Comparison of ENCODE assay signal across 8 cellular contexts in genomic region chr1:101520302-101520701, GRCh38.
DNase-seq lines count a peak whose midpoint lies in the region; ATAC-seq, FAIRE-seq and TF ChIP-seq lines count a peak whose summit lies in the region.

No MANE protein-coding gene starts in this region.

- H3K27ac ChIP-seq in HepG2 (ENCODE audit: extremely low read length, insufficient read depth, low read length), result no peak overlapping the region

- no peaks in the 10 kb centered on the region for H3K4me1 ChIP-seq in HepG2 (ENCODE audit: insufficient read depth, low read length)

- no peaks in the 10 kb centered on the region for H3K9me3 ChIP-seq in HepG2 (ENCODE audit: low read length)

- H3K27me3 Mint-ChIP-seq in activated CD4-positive, alpha-beta memory T cell treated with anti-CD3 and anti-CD28 coated beads for 36 hours, result peaks cover 3% of the 10 kb centered on the region
- H3K27me3 Mint-ChIP-seq in activated CD4-positive, alpha-beta memory T cell treated with anti-CD3 and anti-CD28 coated beads, Interleukin-2, amount 10 ng/mL, durations not matched to agents 7 days and 5 days, result peaks cover 20% of the 10 kb centered on the region

- 1% methylated on average over 4 of the region's 4 CpGs for WGBS in HepG2 (ENCODE audit: low lambda C conversion rate)

- no peak for TF ChIP-seq EP300 in HepG2 (IDR thresholded peaks at IDR 0.05; ENCODE audit: low read depth in 2 of 2, low read length in 2 of 2)
- TF ChIP-seq EP300 in HepG2 (CRISPR knock-in tag; IDR thresholded peaks at IDR 0.05; ENCODE audit: borderline replicate concordance), result no peak

- in situ Hi-C loops in HepG2 (cut with HindIII; ENCODE audit: extremely low pct_ligation_motif_present, low pct_unique_long_range_greater_than_20kb), result loop anchor here (25.0 kb wide), 3 partner anchors 917 to 1942 kb away; no protein-coding TSS in a partner anchor

- no peak overlapping the region for H2AFZ ChIP-seq in HepG2 (ENCODE audit: low read length)

- H3K36me3 ChIP-seq in bronchial epithelial cell (ENCODE audit: control insufficient read depth, insufficient read depth, low read length) (no peaks in the 10 kb centered on the region), HepG2 (replicated peaks in 1 of 2; ENCODE audit: control insufficient read depth in 1 of 2, insufficient read depth in 2 of 2, low read length in 2 of 2) (no peaks in the 10 kb centered on the region)

- no peak for FAIRE-seq in bronchial epithelial cell (lab: Jason Lieb, UNC)
- FAIRE-seq in HepG2 (lab: Jason Lieb, UNC), result peak; percentile 62

- DNase-seq in activated CD4-positive, alpha-beta memory T cell treated with anti-CD3 and anti-CD28 coated beads for 36 hours, result peak; percentile 13
- DNase-seq in activated CD4-positive, alpha-beta memory T cell treated with anti-CD3 and anti-CD28 coated beads, Interleukin-2, amount 10 ng/mL, durations not matched to agents 7 days and 5 days, result no peak
- DNase-seq in NCI-H526 (lab: John Stamatoyannopoulos, UW) (peak; percentile 12 to 69), bronchial epithelial cell (ENCODE audit: low read depth) (peak; percentile 43), HepG2 (ENCODE audit: low spot score) (peak; percentile 27), mucosa of gallbladder (ENCODE audit: low spot score) (no peak)

- BruUV-seq in HepG2 (replicated peaks; lab: Mats Ljungman, UMichigan), result no TSS peak

- H3K4me3 Mint-ChIP-seq in activated CD4-positive, alpha-beta memory T cell treated with anti-CD3 and anti-CD28 coated beads for 36 hours, result no peak overlapping the region
- no peak overlapping the region for H3K4me3 Mint-ChIP-seq in activated CD4-positive, alpha-beta memory T cell treated with anti-CD3 and anti-CD28 coated beads, Interleukin-2, amount 10 ng/mL, durations not matched to agents 7 days and 5 days

- TF ChIP-seq CTCF in bronchial epithelial cell (IDR thresholded peaks at IDR 0.05; ENCODE audit: insufficient read depth, low read length, severe bottlenecking) (peak; percentile 63), HepG2 (CRISPR knock-in tag; IDR thresholded peaks at IDR 0.05) (peak; percentile 75)

- peaks cover 5% of the 10 kb centered on the region for H3K4me1 Mint-ChIP-seq in activated CD4-positive, alpha-beta memory T cell treated with anti-CD3 and anti-CD28 coated beads for 36 hours (ENCODE audit: low read depth)
- H3K4me1 Mint-ChIP-seq in activated CD4-positive, alpha-beta memory T cell treated with anti-CD3 and anti-CD28 coated beads, Interleukin-2, amount 10 ng/mL, durations not matched to agents 7 days and 5 days, result peaks cover 6% of the 10 kb centered on the region

- H3K4me2 ChIP-seq in HepG2 (ENCODE audit: low read depth, low read length), result no peak overlapping the region

- ATAC-seq in GM19452 (IDR thresholded peaks at IDR 0.05; ENCODE audit: unreplicated experiment) (peak; percentile 92), HG03354 (IDR thresholded peaks at IDR 0.05; ENCODE audit: poor library complexity, severe bottlenecking, unreplicated experiment) (peak; percentile 92), HepG2 (peak; percentile 86)

- no peaks in the 10 kb centered on the region for H3K79me2 ChIP-seq in HepG2 (ENCODE audit: insufficient read depth, low read length)

- H3K9me3 Mint-ChIP-seq in activated CD4-positive, alpha-beta memory T cell treated with anti-CD3 and anti-CD28 coated beads for 36 hours, result peaks cover 10% of the 10 kb centered on the region
- no peaks in the 10 kb centered on the region for H3K9me3 Mint-ChIP-seq in activated CD4-positive, alpha-beta memory T cell treated with anti-CD3 and anti-CD28 coated beads, Interleukin-2, amount 10 ng/mL, durations not matched to agents 7 days and 5 days

- no peak overlapping the region for H3K4me3 ChIP-seq in bronchial epithelial cell (ENCODE audit: low read depth, low read length)
- no peak overlapping the region for H3K4me3 ChIP-seq in HepG2 (replicated peaks in 1 of 3; ENCODE audit: insufficient read depth in 1 of 3, low read depth in 2 of 3, low read length in 3 of 3)

- no peak overlapping the region for H3K9ac ChIP-seq in HepG2 (ENCODE audit: insufficient read depth, low read depth, low read length)

- H3K27ac Mint-ChIP-seq in activated CD4-positive, alpha-beta memory T cell treated with anti-CD3 and anti-CD28 coated beads for 36 hours, result no peak overlapping the region
- H3K27ac Mint-ChIP-seq in activated CD4-positive, alpha-beta memory T cell treated with anti-CD3 and anti-CD28 coated beads, Interleukin-2, amount 10 ng/mL, durations not matched to agents 7 days and 5 days, result no peak overlapping the region

- CTCF ChIA-PET in activated CD4-positive, alpha-beta memory T cell treated with anti-CD3 and anti-CD28 coated beads for 36 hours (lab: Charles Lee), result interaction anchor here (0.7 to 3.9 kb wide), 16 partner anchors 8 to 1994 kb away, joined by 3 to 27 read pairs (median 4); no protein-coding TSS in a partner anchor
- CTCF ChIA-PET in activated CD4-positive, alpha-beta memory T cell treated with anti-CD3 and anti-CD28 coated beads, Interleukin-2, amount 10 ng/mL, durations not matched to agents 7 days and 5 days (lab: Charles Lee), result interaction anchor here (0.6 to 3.2 kb wide), 12 partner anchors 10 to 1941 kb away, joined by 3 to 30 read pairs (median 4); no protein-coding TSS in a partner anchor
- CTCF ChIA-PET in HepG2 (lab: Yijun Ruan, JAX; ENCODE audit: low intra/inter-chr PET ratio, low total read pairs), result interaction anchor here (1.3 to 1.7 kb wide), 3 partner anchors 47 to 1995 kb away, joined by 4 to 9 read pairs (median 5); no protein-coding TSS in a partner anchor

- POLR2A ChIA-PET in activated CD4-positive, alpha-beta memory T cell treated with anti-CD3 and anti-CD28 coated beads for 36 hours (lab: Charles Lee), result no interaction called here
- POLR2A ChIA-PET in activated CD4-positive, alpha-beta memory T cell treated with anti-CD3 and anti-CD28 coated beads, Interleukin-2, amount 10 ng/mL, durations not matched to agents 7 days and 5 days (lab: Charles Lee), result no interaction called here
- POLR2A ChIA-PET in HepG2 (lab: Yijun Ruan, JAX), result no interaction called here

- H4K20me1 ChIP-seq in HepG2 (ENCODE audit: insufficient read depth, low read length), result no peaks in the 10 kb centered on the region

- H3K27me3 ChIP-seq in bronchial epithelial cell (ENCODE audit: control insufficient read depth, insufficient read depth, low read length), result no peaks in the 10 kb centered on the region
- H3K27me3 ChIP-seq in HepG2 (ENCODE audit: control insufficient read depth in 1 of 2, insufficient read depth in 2 of 2, low read length in 2 of 2), result no peaks in the 10 kb centered on the region

- no peak for TF ChIP-seq POLR2A in HepG2 (IDR thresholded peaks at IDR 0.05; ENCODE audit: insufficient read depth in 1 of 2, low read depth in 2 of 2, low read length in 2 of 2)

- no peaks in the 10 kb centered on the region for H3K36me3 Mint-ChIP-seq in activated CD4-positive, alpha-beta memory T cell treated with anti-CD3 and anti-CD28 coated beads for 36 hours
- H3K36me3 Mint-ChIP-seq in activated CD4-positive, alpha-beta memory T cell treated with anti-CD3 and anti-CD28 coated beads, Interleukin-2, amount 10 ng/mL, durations not matched to agents 7 days and 5 days (ENCODE audit: low read depth), result no peaks in the 10 kb centered on the region

- TF ChIP-seq RAD21 in HepG2 (CRISPR knock-in tag; IDR thresholded peaks at IDR 0.05), result peak; percentile 14; the same call in 1 of the 2 replicates

- intact Hi-C loops in activated CD4-positive, alpha-beta memory T cell treated with anti-CD3 and anti-CD28 coated beads for 36 hours (cut with micrococcal nuclease), result loop anchor here (2.0 to 5.0 kb wide), 2 partner anchors 46 to 912 kb away; no protein-coding TSS in a partner anchor
- intact Hi-C loops in HepG2 (cut with micrococcal nuclease; ENCODE audit: unreplicated experiment), result loop anchor here (2.0 kb wide), 1 partner anchor 914 kb away; no protein-coding TSS in a partner anchor

TF ChIP-seq in HepG2, 621 proteins besides CTCF, POLR2A, EP300 and RAD21:
- TF ChIP-seq EEA1 (CRISPR knock-in tag; IDR thresholded peaks at IDR 0.05; ENCODE audit: borderline replicate concordance) (no peak), STAG1 (CRISPR knock-in tag; IDR thresholded peaks at IDR 0.05) (peak; percentile 82), SMC3 (IDR thresholded peaks at IDR 0.05; ENCODE audit: low read length) (peak; percentile 32)

Comparison
In these comparisons a context has a peak if more than half of its experiments do, and no peak if none do; other contexts are left out.
1. DNase-seq: peak in activated CD4-positive, alpha-beta memory T cell treated with anti-CD3 and anti-CD28 coated beads for 36 hours (single experiment), NCI-H526 (2 of 2), bronchial epithelial cell (single experiment) and HepG2 (single experiment); none in activated CD4-positive, alpha-beta memory T cell treated with anti-CD3 and anti-CD28 coated beads, Interleukin-2, amount 10 ng/mL, durations not matched to agents 7 days and 5 days (single experiment) and mucosa of gallbladder (single experiment).
2. Peak in every context shown above with its lines, with median percentiles within 50 percentile points of each other: ATAC-seq.